ENCODE assay signal across 1 cellular context in the genomic region with DNA sequence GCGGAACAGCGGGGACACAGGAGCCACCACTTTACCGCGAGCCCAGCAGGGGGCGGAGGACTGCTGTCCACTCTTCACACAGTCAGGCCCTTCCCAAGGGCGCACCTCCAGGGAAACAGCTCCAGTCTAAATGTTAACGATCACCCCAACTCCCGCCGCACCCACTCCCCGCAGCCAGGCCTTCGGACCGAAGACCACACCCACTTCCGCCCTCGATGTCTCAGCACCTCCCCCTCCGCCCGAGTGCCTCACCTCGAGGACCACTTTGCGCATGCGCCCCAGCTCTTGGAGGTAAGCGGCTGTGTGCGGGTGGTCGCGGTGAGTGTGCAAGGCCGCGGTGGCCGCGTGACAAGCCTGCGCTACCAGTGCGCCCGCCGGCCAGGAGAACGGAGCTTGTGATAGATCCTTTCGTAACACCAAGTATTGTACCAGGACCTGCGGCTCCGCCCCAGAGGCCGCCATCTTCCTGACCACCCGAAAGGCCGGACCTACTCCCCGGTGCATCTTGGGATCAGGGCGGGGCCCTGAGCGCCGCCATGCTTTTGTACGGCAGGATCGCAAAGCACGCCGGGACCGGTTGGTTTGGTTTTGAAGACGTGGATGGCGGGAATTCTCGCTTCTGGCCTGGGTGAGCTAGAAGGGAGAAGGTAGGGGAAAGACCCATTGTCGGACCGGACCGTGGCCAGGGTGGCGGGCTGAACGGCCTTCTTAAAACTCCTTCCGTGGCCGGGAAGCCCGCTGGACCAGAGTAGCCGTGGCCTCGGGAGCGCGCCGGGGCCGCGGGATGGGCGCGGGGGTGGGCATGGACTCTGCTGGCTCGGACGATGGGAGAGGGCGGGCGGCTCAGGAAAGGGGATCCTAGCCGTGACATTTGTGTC.
TF ChIP-seq lines count a peak whose summit lies in the region.

CENPO (plus strand) TSS at position 552 of the 878 bp plus-strand sequence. CDS start 495 bp downstream, outside the sequence.
PTRHD1 (minus strand) TSS at position 518 of the 878 bp plus-strand sequence; CDS start at position 504, 14 bp downstream.

TF ChIP-seq in HEK293, 187 proteins besides CTCF, POLR2A, EP300 and RAD21 (continued from another document and continues in another):
- TF ChIP-seq ZNF148 (tag by site-specific recombination; IDR thresholded peaks at IDR 0.05; ENCODE audit: borderline replicate concordance), result no peak
- TF ChIP-seq ZNF629 (tag by site-specific recombination; IDR thresholded peaks at IDR 0.05), result peak; percentile 16; the same call in 1 of the 2 replicates
- TF ChIP-seq, protein P1, sequence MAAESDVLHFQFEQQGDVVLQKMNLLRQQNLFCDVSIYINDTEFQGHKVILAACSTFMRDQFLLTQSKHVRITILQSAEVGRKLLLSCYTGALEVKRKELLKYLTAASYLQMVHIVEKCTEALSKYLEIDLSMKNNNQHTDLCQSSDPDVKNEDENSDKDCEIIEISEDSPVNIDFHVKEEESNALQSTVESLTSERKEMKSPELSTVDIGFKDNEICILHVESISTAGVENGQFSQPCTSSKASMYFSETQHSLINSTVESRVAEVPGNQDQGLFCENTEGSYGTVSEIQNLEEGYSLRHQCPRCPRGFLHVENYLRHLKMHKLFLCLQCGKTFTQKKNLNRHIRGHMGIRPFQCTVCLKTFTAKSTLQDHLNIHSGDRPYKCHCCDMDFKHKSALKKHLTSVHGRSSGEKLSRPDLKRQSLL (tag by site-specific recombination; IDR thresholded peaks at IDR 0.05), result no peak
- no peak for TF ChIP-seq TRIM28 (IDR thresholded peaks at IDR 0.05; ENCODE audit: borderline replicate concordance, low read length)
- TF ChIP-seq, protein P2, sequence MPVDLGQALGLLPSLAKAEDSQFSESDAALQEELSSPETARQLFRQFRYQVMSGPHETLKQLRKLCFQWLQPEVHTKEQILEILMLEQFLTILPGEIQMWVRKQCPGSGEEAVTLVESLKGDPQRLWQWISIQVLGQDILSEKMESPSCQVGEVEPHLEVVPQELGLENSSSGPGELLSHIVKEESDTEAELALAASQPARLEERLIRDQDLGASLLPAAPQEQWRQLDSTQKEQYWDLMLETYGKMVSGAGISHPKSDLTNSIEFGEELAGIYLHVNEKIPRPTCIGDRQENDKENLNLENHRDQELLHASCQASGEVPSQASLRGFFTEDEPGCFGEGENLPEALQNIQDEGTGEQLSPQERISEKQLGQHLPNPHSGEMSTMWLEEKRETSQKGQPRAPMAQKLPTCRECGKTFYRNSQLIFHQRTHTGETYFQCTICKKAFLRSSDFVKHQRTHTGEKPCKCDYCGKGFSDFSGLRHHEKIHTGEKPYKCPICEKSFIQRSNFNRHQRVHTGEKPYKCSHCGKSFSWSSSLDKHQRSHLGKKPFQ (tag by site-specific recombination; IDR thresholded peaks at IDR 0.05), result no peak
- no peak for TF ChIP-seq ZNF548 (tag by site-specific recombination; IDR thresholded peaks at IDR 0.05)
- peak; percentile 26; the same call in 1 of the 2 replicates for TF ChIP-seq ZIC2 (tag by site-specific recombination; IDR thresholded peaks at IDR 0.05)
- TF ChIP-seq MEIS1 (CRISPR knock-in tag; IDR thresholded peaks at IDR 0.05; ENCODE audit: borderline replicate concordance), result no peak
- no peak for TF ChIP-seq ZNF521 (tag by site-specific recombination; IDR thresholded peaks at IDR 0.05)
- TF ChIP-seq ZSCAN16 (tag by site-specific recombination; IDR thresholded peaks at IDR 0.05), result no peak
- no peak for TF ChIP-seq ZNF138 (tag by site-specific recombination; IDR thresholded peaks at IDR 0.05; ENCODE audit: borderline replicate concordance)
- peak; percentile 72 for TF ChIP-seq GLIS1 (tag by site-specific recombination; IDR thresholded peaks at IDR 0.05)
- TF ChIP-seq ZNF701 (tag by site-specific recombination; IDR thresholded peaks at IDR 0.05), result no peak
- no peak for TF ChIP-seq ZNF140 (tag by site-specific recombination; IDR thresholded peaks at IDR 0.05)
- no peak for TF ChIP-seq ZNF777 (tag by site-specific recombination; IDR thresholded peaks at IDR 0.05; ENCODE audit: borderline replicate concordance)
- 0 out of 2 replicates have a peak, but pooled peaks have one; percentile 15 for TF ChIP-seq ZNF518A (tag by site-specific recombination; conservative IDR thresholded peaks at IDR 0.05; ENCODE audit: low read depth)
- no peak for TF ChIP-seq ZNF776 (tag by site-specific recombination; IDR thresholded peaks at IDR 0.05; ENCODE audit: borderline replicate concordance)
- TF ChIP-seq ZNF658 (tag by site-specific recombination; IDR thresholded peaks at IDR 0.05), result no peak
- TF ChIP-seq ZBTB7A (tag by site-specific recombination; IDR thresholded peaks at IDR 0.05; ENCODE audit: low read depth), result no peak
- no peak for TF ChIP-seq ZNF324 (tag by site-specific recombination; IDR thresholded peaks at IDR 0.05)
- TF ChIP-seq ZFP3 (tag by site-specific recombination; IDR thresholded peaks at IDR 0.05; ENCODE audit: low read depth), result no peak
- no peak for TF ChIP-seq ZBTB48 (tag by site-specific recombination; IDR thresholded peaks at IDR 0.05)
- TF ChIP-seq RBAK (tag by site-specific recombination; IDR thresholded peaks at IDR 0.05), result no peak
- TF ChIP-seq REPIN1 (tag by site-specific recombination; IDR thresholded peaks at IDR 0.05; ENCODE audit: low read depth), result no peak
- TF ChIP-seq ZFHX2 (tag by site-specific recombination; conservative IDR thresholded peaks at IDR 0.05), result peak; percentile 60
- no peak for TF ChIP-seq ZNF202 (tag by site-specific recombination; IDR thresholded peaks at IDR 0.05; ENCODE audit: borderline replicate concordance)
- TF ChIP-seq, protein P3, sequence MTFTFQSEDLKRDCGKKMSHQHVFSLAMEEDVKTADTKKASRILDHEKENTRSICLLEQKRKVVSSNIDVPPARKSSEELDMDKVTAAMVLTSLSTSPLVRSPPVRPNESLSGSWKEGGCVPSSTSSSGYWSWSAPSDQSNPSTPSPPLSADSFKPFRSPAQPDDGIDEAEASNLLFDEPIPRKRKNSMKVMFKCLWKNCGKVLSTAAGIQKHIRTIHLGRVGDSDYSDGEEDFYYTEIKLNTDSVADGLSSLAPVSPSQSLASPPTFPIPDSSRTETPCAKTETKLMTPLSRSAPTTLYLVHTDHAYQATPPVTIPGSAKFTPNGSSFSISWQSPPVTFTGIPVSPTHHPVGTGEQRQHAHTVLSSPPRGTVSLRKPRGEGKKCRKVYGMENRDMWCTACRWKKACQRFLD (tag by site-specific recombination; IDR thresholded peaks at IDR 0.05), result no peak
- no peak for TF ChIP-seq ZNF169 (tag by site-specific recombination; IDR thresholded peaks at IDR 0.05)
- no peak for TF ChIP-seq ZNF280D (tag by site-specific recombination; IDR thresholded peaks at IDR 0.05)
- TF ChIP-seq ZNF175 (tag by site-specific recombination; IDR thresholded peaks at IDR 0.05), result no peak
- TF ChIP-seq, protein P4, sequence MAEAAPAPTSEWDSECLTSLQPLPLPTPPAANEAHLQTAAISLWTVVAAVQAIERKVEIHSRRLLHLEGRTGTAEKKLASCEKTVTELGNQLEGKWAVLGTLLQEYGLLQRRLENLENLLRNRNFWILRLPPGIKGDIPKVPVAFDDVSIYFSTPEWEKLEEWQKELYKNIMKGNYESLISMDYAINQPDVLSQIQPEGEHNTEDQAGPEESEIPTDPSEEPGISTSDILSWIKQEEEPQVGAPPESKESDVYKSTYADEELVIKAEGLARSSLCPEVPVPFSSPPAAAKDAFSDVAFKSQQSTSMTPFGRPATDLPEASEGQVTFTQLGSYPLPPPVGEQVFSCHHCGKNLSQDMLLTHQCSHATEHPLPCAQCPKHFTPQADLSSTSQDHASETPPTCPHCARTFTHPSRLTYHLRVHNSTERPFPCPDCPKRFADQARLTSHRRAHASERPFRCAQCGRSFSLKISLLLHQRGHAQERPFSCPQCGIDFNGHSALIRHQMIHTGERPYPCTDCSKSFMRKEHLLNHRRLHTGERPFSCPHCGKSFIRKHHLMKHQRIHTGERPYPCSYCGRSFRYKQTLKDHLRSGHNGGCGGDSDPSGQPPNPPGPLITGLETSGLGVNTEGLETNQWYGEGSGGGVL (tag by site-specific recombination; IDR thresholded peaks at IDR 0.05), result no peak
- TF ChIP-seq GLI4 (tag by site-specific recombination; IDR thresholded peaks at IDR 0.05), result no peak
- TF ChIP-seq, protein P5, sequence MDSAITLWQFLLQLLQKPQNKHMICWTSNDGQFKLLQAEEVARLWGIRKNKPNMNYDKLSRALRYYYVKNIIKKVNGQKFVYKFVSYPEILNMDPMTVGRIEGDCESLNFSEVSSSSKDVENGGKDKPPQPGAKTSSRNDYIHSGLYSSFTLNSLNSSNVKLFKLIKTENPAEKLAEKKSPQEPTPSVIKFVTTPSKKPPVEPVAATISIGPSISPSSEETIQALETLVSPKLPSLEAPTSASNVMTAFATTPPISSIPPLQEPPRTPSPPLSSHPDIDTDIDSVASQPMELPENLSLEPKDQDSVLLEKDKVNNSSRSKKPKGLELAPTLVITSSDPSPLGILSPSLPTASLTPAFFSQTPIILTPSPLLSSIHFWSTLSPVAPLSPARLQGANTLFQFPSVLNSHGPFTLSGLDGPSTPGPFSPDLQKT (IDR thresholded peaks at IDR 0.05; ENCODE audit: borderline replicate concordance, low read depth, low read length), result no peak
- no peak for TF ChIP-seq ZNF664 (tag by site-specific recombination; IDR thresholded peaks at IDR 0.05)
